Comparison of ENCODE assay signal across 1 cellular context in the genomic region with DNA sequence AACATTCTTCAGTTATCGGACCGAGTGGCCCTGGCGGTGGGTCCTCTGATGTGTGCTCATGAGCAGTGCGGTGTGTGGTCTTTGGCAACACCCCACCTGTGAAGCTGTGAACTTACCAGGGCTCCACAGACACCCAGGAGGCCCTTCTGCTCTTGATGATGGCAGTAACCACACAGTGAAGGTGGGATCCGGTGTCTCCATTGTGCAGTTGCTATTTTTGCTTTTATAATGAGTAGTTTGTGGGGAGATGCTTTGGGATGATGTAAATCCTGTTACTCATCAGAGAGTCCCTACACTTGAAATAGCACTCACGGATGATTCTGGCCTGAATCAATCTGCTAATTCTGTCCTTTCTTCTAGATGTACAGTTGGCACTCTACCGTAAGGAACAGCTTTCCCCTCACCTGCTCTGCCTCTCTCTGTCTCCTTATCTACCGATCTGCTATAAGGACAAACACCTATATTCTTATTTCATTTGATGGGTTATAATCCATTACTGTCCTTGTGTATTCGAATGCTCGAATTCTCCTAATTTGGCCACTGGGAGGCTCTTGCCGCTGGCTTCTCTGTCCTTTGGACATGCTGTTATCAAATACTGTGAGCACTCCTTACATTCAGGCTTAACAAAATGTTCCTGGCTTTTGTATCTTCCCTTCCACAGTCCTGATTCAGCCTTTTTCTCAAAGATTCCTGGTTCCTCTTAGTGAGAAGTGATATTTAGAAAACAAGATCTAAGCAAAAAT.
TF ChIP-seq lines count a peak whose summit lies in the region.

No MANE protein-coding gene starts in this region.

TF ChIP-seq in GM23338, 12 proteins besides CTCF, POLR2A, EP300 and RAD21 (continued from another document):
- TF ChIP-seq, protein P1, sequence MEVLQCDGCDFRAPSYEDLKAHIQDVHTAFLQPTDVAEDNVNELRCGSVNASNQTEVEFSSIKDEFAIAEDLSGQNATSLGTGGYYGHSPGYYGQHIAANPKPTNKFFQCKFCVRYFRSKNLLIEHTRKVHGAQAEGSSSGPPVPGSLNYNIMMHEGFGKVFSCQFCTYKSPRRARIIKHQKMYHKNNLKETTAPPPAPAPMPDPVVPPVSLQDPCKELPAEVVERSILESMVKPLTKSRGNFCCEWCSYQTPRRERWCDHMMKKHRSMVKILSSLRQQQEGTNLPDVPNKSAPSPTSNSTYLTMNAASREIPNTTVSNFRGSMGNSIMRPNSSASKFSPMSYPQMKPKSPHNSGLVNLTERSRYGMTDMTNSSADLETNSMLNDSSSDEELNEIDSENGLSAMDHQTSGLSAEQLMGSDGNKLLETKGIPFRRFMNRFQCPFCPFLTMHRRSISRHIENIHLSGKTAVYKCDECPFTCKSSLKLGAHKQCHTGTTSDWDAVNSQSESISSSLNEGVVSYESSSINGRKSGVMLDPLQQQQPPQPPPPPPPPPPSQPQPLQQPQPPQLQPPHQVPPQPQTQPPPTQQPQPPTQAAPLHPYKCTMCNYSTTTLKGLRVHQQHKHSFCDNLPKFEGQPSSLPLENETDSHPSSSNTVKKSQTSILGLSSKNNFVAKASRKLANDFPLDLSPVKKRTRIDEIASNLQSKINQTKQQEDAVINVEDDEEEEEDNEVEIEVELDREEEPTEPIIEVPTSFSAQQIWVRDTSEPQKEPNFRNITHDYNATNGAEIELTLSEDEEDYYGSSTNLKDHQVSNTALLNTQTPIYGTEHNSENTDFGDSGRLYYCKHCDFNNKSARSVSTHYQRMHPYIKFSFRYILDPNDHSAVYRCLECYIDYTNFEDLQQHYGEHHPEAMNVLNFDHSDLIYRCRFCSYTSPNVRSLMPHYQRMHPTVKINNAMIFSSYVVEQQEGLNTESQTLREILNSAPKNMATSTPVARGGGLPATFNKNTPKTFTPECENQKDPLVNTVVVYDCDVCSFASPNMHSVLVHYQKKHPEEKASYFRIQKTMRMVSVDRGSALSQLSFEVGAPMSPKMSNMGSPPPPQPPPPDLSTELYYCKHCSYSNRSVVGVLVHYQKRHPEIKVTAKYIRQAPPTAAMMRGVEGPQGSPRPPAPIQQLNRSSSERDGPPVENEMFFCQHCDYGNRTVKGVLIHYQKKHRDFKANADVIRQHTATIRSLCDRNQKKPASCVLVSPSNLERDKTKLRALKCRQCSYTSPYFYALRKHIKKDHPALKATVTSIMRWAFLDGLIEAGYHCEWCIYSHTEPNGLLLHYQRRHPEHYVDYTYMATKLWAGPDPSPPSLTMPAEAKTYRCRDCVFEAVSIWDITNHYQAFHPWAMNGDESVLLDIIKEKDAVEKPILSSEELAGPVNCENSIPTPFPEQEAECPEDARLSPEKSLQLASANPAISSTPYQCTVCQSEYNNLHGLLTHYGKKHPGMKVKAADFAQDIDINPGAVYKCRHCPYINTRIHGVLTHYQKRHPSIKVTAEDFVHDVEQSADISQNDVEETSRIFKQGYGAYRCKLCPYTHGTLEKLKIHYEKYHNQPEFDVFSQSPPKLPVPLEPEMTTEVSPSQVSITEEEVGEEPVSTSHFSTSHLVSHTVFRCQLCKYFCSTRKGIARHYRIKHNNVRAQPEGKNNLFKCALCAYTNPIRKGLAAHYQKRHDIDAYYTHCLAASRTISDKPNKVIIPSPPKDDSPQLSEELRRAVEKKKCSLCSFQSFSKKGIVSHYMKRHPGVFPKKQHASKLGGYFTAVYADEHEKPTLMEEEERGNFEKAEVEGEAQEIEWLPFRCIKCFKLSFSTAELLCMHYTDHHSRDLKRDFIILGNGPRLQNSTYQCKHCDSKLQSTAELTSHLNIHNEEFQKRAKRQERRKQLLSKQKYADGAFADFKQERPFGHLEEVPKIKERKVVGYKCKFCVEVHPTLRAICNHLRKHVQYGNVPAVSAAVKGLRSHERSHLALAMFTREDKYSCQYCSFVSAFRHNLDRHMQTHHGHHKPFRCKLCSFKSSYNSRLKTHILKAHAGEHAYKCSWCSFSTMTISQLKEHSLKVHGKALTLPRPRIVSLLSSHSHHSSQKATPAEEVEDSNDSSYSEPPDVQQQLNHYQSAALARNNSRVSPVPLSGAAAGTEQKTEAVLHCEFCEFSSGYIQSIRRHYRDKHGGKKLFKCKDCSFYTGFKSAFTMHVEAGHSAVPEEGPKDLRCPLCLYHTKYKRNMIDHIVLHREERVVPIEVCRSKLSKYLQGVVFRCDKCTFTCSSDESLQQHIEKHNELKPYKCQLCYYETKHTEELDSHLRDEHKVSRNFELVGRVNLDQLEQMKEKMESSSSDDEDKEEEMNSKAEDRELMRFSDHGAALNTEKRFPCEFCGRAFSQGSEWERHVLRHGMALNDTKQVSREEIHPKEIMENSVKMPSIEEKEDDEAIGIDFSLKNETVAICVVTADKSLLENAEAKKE (CRISPR knock-in tag; IDR thresholded peaks at IDR 0.05): no peak
- TF ChIP-seq POLR2AphosphoS5 (IDR thresholded peaks at IDR 0.05; ENCODE audit: low read depth) (no peak), NANOG (IDR thresholded peaks at IDR 0.05; ENCODE audit: borderline replicate concordance) (no peak), CREB1 (CRISPR knock-in tag; IDR thresholded peaks at IDR 0.05; ENCODE audit: low read depth) (no peak), ZNF331 (CRISPR knock-in tag; IDR thresholded peaks at IDR 0.05; ENCODE audit: low read depth) (no peak), ETS1 (IDR thresholded peaks at IDR 0.05) (no peak)
